ENCODE assay signal across 23 cellular contexts in the genomic region with DNA sequence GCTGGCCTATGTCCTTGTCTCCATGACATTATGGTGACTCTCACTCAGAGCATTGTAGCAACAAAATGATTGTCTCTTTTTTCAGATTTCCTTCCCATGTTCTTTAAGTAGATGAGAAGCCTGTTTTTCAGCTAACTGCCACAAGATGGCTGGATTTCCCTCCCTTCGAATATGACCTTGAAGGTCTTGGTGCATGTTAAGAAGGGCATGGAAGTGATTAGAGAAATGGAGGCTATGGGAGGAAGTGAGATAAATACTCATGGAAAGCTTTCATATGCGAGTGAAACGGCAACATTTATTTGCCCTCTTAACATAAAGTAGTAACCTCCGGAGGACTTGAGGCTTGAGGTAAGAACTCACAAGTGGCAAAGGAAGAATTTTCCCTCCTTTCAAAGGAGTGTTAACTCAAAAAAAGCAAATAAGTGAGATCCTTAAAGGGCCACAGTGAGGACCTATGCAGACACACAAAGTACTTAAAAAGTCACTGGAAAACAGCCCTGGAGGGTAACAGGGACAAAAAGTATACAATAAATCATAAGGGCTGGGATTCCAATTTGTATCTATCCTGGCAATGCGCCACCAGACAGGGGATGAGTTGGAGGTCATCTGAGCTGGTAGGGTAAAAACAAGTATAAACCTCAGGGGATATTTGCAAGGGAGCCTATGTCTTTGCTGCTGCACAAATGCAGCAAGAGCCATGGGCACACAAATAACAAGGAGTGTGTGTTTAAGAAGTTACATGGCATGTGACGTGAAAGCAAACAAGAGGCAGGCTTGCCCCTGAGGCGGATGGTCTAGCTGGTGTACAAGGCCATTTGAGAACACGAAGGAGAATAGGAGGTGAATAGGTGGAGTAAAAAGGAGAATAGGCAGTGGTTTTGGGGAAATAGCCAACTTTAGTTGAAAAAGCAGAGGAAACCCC.
DNase-seq lines count a peak whose midpoint lies in the region; ATAC-seq, FAIRE-seq and TF ChIP-seq lines count a peak whose summit lies in the region.
"Had no signal": no experiment of that assay in that cellular context is flagged by ENCODE, and none has a peak within 500 bp of the region (broad histone marks: within the 10 kb centered on the region; RNA-seq: fewer than 3 reads in every experiment).

No MANE protein-coding gene starts in this region.

- WGBS in HepG2 (ENCODE audit: low lambda C conversion rate): 92% methylated on average over 8 of the region's 8 CpGs
- WGBS in right lobe of liver (ENCODE audit: insufficient coverage, low coverage, low lambda C conversion rate, missing lambda C conversion rate): 72% methylated on average over 8 of the region's 8 CpGs

- no peak overlapping the region for H3K9ac ChIP-seq in HepG2 (ENCODE audit: insufficient read depth, low read depth, low read length)
- H3K9ac ChIP-seq: BLaER1 treated with 17β-estradiol and CSF1 and Interleukin-3, amounts not matched to agents 10 nM and 100 nM had no signal

- H3K4me1 Mint-ChIP-seq in CD14-positive monocyte: no peaks in the 10 kb centered on the region
- H3K4me1 Mint-ChIP-seq: CD4-positive, alpha-beta memory T cell had no signal

- peaks cover 0 to 2% (median 1%) of the 10 kb centered on the region in 3 donors for H3K27me3 Mint-ChIP-seq in CD14-positive monocyte (ENCODE audit: low read depth in 3 of 3)

- peaks cover 41% of the 10 kb centered on the region for H3K9me3 ChIP-seq in HepG2 (ENCODE audit: low read length)
- no peaks in the 10 kb centered on the region for H3K9me3 ChIP-seq in right lobe of liver
- H3K9me3 ChIP-seq in lower lobe of right lung: peaks cover 14% of the 10 kb centered on the region
- H3K9me3 ChIP-seq: BE2C had no signal

- no peak overlapping the region for H2AFZ ChIP-seq in HepG2 (ENCODE audit: low read length)

- H3K36me3 Mint-ChIP-seq in CD14-positive monocyte: no peaks in the 10 kb centered on the region
- H3K36me3 Mint-ChIP-seq: CD4-positive, alpha-beta memory T cell had no signal

- POLR2A ChIA-PET in HepG2 (lab: Yijun Ruan, JAX): no interaction called here

- TF ChIP-seq CTCF in HepG2 (CRISPR knock-in tag; IDR thresholded peaks at IDR 0.05): no peak
- no peak for TF ChIP-seq CTCF in right lobe of liver (IDR thresholded peaks at IDR 0.05)
- TF ChIP-seq CTCF in bronchial epithelial cell (IDR thresholded peaks at IDR 0.05; ENCODE audit: insufficient read depth, low read length, severe bottlenecking): no peak
- TF ChIP-seq CTCF in lower lobe of right lung (IDR thresholded peaks at IDR 0.05): no peak
- no peak for TF ChIP-seq CTCF in CD14-positive monocyte (IDR thresholded peaks at IDR 0.05)

- peaks cover 16 to 47% (median 20%) of the 10 kb centered on the region in 7 donors for H3K9me3 Mint-ChIP-seq in CD14-positive monocyte

- no TSS peak for BruUV-seq in HepG2 (replicated peaks; lab: Mats Ljungman, UMichigan)

- no peak overlapping the region for H3K4me2 ChIP-seq in HepG2 (ENCODE audit: low read depth, low read length)
- H3K4me2 ChIP-seq: A549; BLaER1 treated with 17β-estradiol and CSF1 and Interleukin-3, amounts not matched to agents 10 nM and 100 nM had no signal

- H3K36me3 ChIP-seq in HepG2 (replicated peaks in 1 of 2; ENCODE audit: control insufficient read depth in 1 of 2, insufficient read depth in 2 of 2, low read length in 2 of 2) (peaks cover 27 to 82% of the 10 kb centered on the region in 2 experiments), right lobe of liver (no peaks in the 10 kb centered on the region), bronchial epithelial cell (ENCODE audit: control insufficient read depth, insufficient read depth, low read length) (no peaks in the 10 kb centered on the region), lower lobe of right lung (no peaks in the 10 kb centered on the region)
- H3K36me3 ChIP-seq: BE2C; BLaER1 treated with 17β-estradiol and CSF1 and Interleukin-3, amounts not matched to agents 10 nM and 100 nM; HAP-1 had no signal

- H3K4me3 ChIP-seq in HepG2 (replicated peaks in 1 of 3; ENCODE audit: insufficient read depth in 1 of 3, low read depth in 2 of 3, low read length in 3 of 3) (no peak overlapping the region), right lobe of liver (no peak overlapping the region), bronchial epithelial cell (ENCODE audit: low read depth, low read length) (no peak overlapping the region), lower lobe of right lung (no peak overlapping the region)
- H3K4me3 ChIP-seq: A549; BLaER1 treated with 17β-estradiol and CSF1 and Interleukin-3, amounts not matched to agents 10 nM and 100 nM; HAP-1 had no signal

- TF ChIP-seq POLR2A in HepG2 (IDR thresholded peaks at IDR 0.05; ENCODE audit: insufficient read depth in 1 of 2, low read depth in 2 of 2, low read length in 2 of 2) (no peak), right lobe of liver (IDR thresholded peaks at IDR 0.05) (no peak)

- ATAC-seq in HepG2: no peak
- no peak for ATAC-seq in right lobe of liver
- ATAC-seq in lower lobe of right lung: peak; percentile 78 to 80
- ATAC-seq in esophagus mucosa: no peak
- ATAC-seq: A549 had no signal

- no peak overlapping the region for H3K27ac Mint-ChIP-seq in CD14-positive monocyte
- H3K27ac Mint-ChIP-seq: CD4-positive, alpha-beta memory T cell; HFFc6 had no signal

- CTCF ChIA-PET in HepG2 (lab: Yijun Ruan, JAX; ENCODE audit: low intra/inter-chr PET ratio, low total read pairs): no interaction called here

- FAIRE-seq in HepG2 (lab: Jason Lieb, UNC) (no peak), bronchial epithelial cell (lab: Jason Lieb, UNC) (peak; percentile 58)
- FAIRE-seq: A549, G401.6, GM12892, H54 had no signal

- H3K27me3 ChIP-seq in HepG2 (ENCODE audit: control insufficient read depth in 1 of 2, insufficient read depth in 2 of 2, low read length in 2 of 2) (no peaks in the 10 kb centered on the region), right lobe of liver (no peaks in the 10 kb centered on the region), bronchial epithelial cell (ENCODE audit: control insufficient read depth, insufficient read depth, low read length) (no peaks in the 10 kb centered on the region), lower lobe of right lung (ENCODE audit: low read depth) (no peaks in the 10 kb centered on the region)
- H3K27me3 ChIP-seq: BE2C; BLaER1 treated with 17β-estradiol and CSF1 and Interleukin-3, amounts not matched to agents 10 nM and 100 nM had no signal

- intact Hi-C loops in HepG2 (cut with micrococcal nuclease; ENCODE audit: unreplicated experiment) (no loop called here), right lobe of liver (cut with DNase I) (no loop called here), lower lobe of right lung (cut with DNase I) (no loop called here), CD14-positive monocyte (cut with micrococcal nuclease) (no loop called here)

- H3K4me3 Mint-ChIP-seq in CD14-positive monocyte: no peak overlapping the region
- H3K4me3 Mint-ChIP-seq: CD4-positive, alpha-beta memory T cell; HFFc6 had no signal

- TF ChIP-seq RAD21 in HepG2 (CRISPR knock-in tag; IDR thresholded peaks at IDR 0.05): no peak

- DNase-seq in HepG2 (ENCODE audit: low spot score): no peak
- DNase-seq in right lobe of liver: no peak
- no peak for DNase-seq in bronchial epithelial cell (ENCODE audit: low read depth)
- no peak for DNase-seq in lower lobe of right lung
- no peak for DNase-seq in CD14-positive monocyte (ENCODE audit: low spot score)
- no peak for DNase-seq in NCI-H345 (lab: John Stamatoyannopoulos, UW)
- DNase-seq: 8988T; ACHN; AML-193; BE2C; Caco-2; CD4-positive, alpha-beta memory T cell; DMS153; DND-41; GOT3; HFFc6 had no signal

- no peaks in the 10 kb centered on the region for H4K20me1 ChIP-seq in HepG2 (ENCODE audit: insufficient read depth, low read length)
- H4K20me1 ChIP-seq: BLaER1 treated with 17β-estradiol and CSF1 and Interleukin-3, amounts not matched to agents 10 nM and 100 nM had no signal

- in situ Hi-C loops in HepG2 (cut with HindIII; ENCODE audit: extremely low pct_ligation_motif_present, low pct_unique_long_range_greater_than_20kb): no loop called here

- TF ChIP-seq EP300 in HepG2 (IDR thresholded peaks at IDR 0.05; ENCODE audit: low read depth in 2 of 2, low read length in 2 of 2): no peak
- TF ChIP-seq EP300 in HepG2 (CRISPR knock-in tag; IDR thresholded peaks at IDR 0.05; ENCODE audit: borderline replicate concordance): no peak

- H3K79me2 ChIP-seq in HepG2 (ENCODE audit: insufficient read depth, low read length): no peaks in the 10 kb centered on the region

- H3K27ac ChIP-seq in HepG2 (ENCODE audit: extremely low read length, insufficient read depth, low read length) (no peak overlapping the region), right lobe of liver (no peak overlapping the region), lower lobe of right lung (no peak overlapping the region)
- H3K27ac ChIP-seq: A549; BLaER1 treated with 17β-estradiol and CSF1 and Interleukin-3, amounts not matched to agents 10 nM and 100 nM had no signal

- no peaks in the 10 kb centered on the region for H3K4me1 ChIP-seq in HepG2 (ENCODE audit: insufficient read depth, low read length)
- H3K4me1 ChIP-seq in right lobe of liver: peaks cover 0 to 4% (median under 1%) of the 10 kb centered on the region in 4 donors
- no peaks in the 10 kb centered on the region for H3K4me1 ChIP-seq in lower lobe of right lung
- H3K4me1 ChIP-seq: A549; BE2C; BLaER1 treated with 17β-estradiol and CSF1 and Interleukin-3, amounts not matched to agents 10 nM and 100 nM; Caco-2; HAP-1 had no signal

TF ChIP-seq in HepG2, 621 proteins besides CTCF, POLR2A, EP300 and RAD21:
- no peak for TF ChIP-seq SRY (CRISPR knock-in tag; IDR thresholded peaks at IDR 0.05)
- no peak for TF ChIP-seq SCMH1 (CRISPR knock-in tag; IDR thresholded peaks at IDR 0.05; ENCODE audit: borderline replicate concordance)
- TF ChIP-seq ZNF720 (CRISPR knock-in tag; IDR thresholded peaks at IDR 0.05): no peak
- peak; percentile 31 for TF ChIP-seq RBM22 (optimal IDR thresholded peaks at IDR 0.05; ENCODE audit: low read length)
- TF ChIP-seq ZNF678 (CRISPR knock-in tag; IDR thresholded peaks at IDR 0.05): no peak
- TF ChIP-seq PHF21A (CRISPR knock-in tag; IDR thresholded peaks at IDR 0.05): no peak

Comparison
In these comparisons a context has a peak if more than half of its experiments do, and no peak if none do; other contexts are left out.
1. ATAC-seq: peak in lower lobe of right lung (2 of 2); none in HepG2 (single experiment), right lobe of liver (0 of 4) and esophagus mucosa (single experiment).